In genomic region chr9:124453586-124454191, GRCh38 we compare ENCODE assay signal across 15 cellular contexts. TPM values are rescaled to one million over a fixed set of nuclear protein-coding genes. Genes with fewer than 3 reads are reported as not detected.
A peak's percentile ranks its signal among the peaks of the same experiment; 100 is the strongest.
DNase-seq lines count a peak whose midpoint lies in the region; ATAC-seq and TF ChIP-seq lines count a peak whose summit lies in the region.
"Had no signal": no experiment of that assay in that cellular context is flagged by ENCODE, and none has a peak within 500 bp of the region (broad histone marks: within the 10 kb centered on the region; RNA-seq: fewer than 3 reads in every experiment).

No MANE protein-coding gene starts in this region.

- H3K4me3 Mint-ChIP-seq in GM23338, result peak overlapping the region; percentile 55; the same call in 2 of the 3 replicates
- no peak overlapping the region for H3K4me3 Mint-ChIP-seq in activated CD8-positive, alpha-beta T cell treated with anti-CD3 and anti-CD28 coated beads for 36 hours

- H3K4me1 Mint-ChIP-seq in GM23338, result peaks cover 17% of the 10 kb centered on the region
- no peaks in the 10 kb centered on the region for H3K4me1 Mint-ChIP-seq in activated CD8-positive, alpha-beta T cell treated with anti-CD3 and anti-CD28 coated beads for 36 hours (ENCODE audit: low read depth)

- DNase-seq in 8988T (peak; percentile 46), GM23338 (ENCODE audit: low spot score) (peak; percentile 83), iPS-NIHi7 (ENCODE audit: extremely low spot score) (peak; percentile 83), NCI-H2029 treated with DMSO at 0.1 percent for 48 hours (lab: John Stamatoyannopoulos, UW) (no peak), G401 (ENCODE audit: low spot score) (no peak)
- no peak for DNase-seq in activated CD8-positive, alpha-beta T cell treated with anti-CD3 and anti-CD28 coated beads for 36 hours
- no peak for DNase-seq in effector CD8-positive, alpha-beta T cell (lab: John Stamatoyannopoulos, UW)
- DNase-seq: NCI-H1930 had no signal

- no peaks in the 10 kb centered on the region for H3K9me2 ChIP-seq in GM23338 (ENCODE audit: insufficient read depth)

- TF ChIP-seq CTCF in GM23338 (conservative IDR thresholded peaks at IDR 0.05; ENCODE audit: low read depth in 2 of 2), result no peak
- TF ChIP-seq CTCF in activated CD8-positive, alpha-beta T cell treated with anti-CD3 and anti-CD28 coated beads for 36 hours (IDR thresholded peaks at IDR 0.05), result no peak

- H3K36me3 Mint-ChIP-seq in GM23338 (ENCODE audit: low read depth), result no peaks in the 10 kb centered on the region
- H3K36me3 Mint-ChIP-seq in activated CD8-positive, alpha-beta T cell treated with anti-CD3 and anti-CD28 coated beads for 36 hours (ENCODE audit: low read depth), result no peaks in the 10 kb centered on the region

- ATAC-seq in GM23338 (peak; percentile 58), HG03432 (IDR thresholded peaks at IDR 0.05; ENCODE audit: unreplicated experiment) (no peak)
- ATAC-seq in activated CD8-positive, alpha-beta T cell treated with anti-CD3 and anti-CD28 coated beads for 36 hours, result peak; percentile 20

- H3K27ac ChIP-seq in GM23338 (ENCODE audit: low read depth), result no peak overlapping the region
- H3K27ac ChIP-seq: PC-9, skin epidermis had no signal

- peak overlapping the region; percentile 76 for H3K4me2 ChIP-seq in GM23338
- H3K4me2 ChIP-seq: PC-9 had no signal

- no peak overlapping the region for H3K27ac Mint-ChIP-seq in GM23338
- no peak overlapping the region for H3K27ac Mint-ChIP-seq in activated CD8-positive, alpha-beta T cell treated with anti-CD3 and anti-CD28 coated beads for 36 hours
- H3K27ac Mint-ChIP-seq: nephron had no signal

- CTCF ChIA-PET in activated CD8-positive, alpha-beta T cell treated with anti-CD3 and anti-CD28 coated beads for 36 hours (lab: Charles Lee), result no interaction called here

- in situ Hi-C loops in G401 (cut with HindIII; ENCODE audit: low sequenced_read_pairs), result no loop called here

- H3K4me1 ChIP-seq in GM23338 (ENCODE audit: insufficient read depth), result 0 out of 2 replicates have a peak, but pooled peaks cover 8% of the 10 kb centered on the region

- no peaks in the 10 kb centered on the region for H4K20me1 ChIP-seq in GM23338 (replicated peaks; ENCODE audit: insufficient read depth)

- intact Hi-C loops in activated CD8-positive, alpha-beta T cell treated with anti-CD3 and anti-CD28 coated beads for 36 hours (cut with micrococcal nuclease), result no loop called here

- H3K79me2 ChIP-seq in GM23338 (replicated peaks; ENCODE audit: insufficient read depth), result no peaks in the 10 kb centered on the region

- 0 out of 2 replicates have a peak, but pooled peaks cover 9% of the 10 kb centered on the region for H3F3A ChIP-seq in GM23338 (replicated peaks; ENCODE audit: low read depth)

- peaks cover 32% of the 10 kb centered on the region for H3K27me3 Mint-ChIP-seq in GM23338 (ENCODE audit: insufficient read depth, low read depth, poor library complexity)
- peaks cover 32% of the 10 kb centered on the region for H3K27me3 Mint-ChIP-seq in activated CD8-positive, alpha-beta T cell treated with anti-CD3 and anti-CD28 coated beads for 36 hours

- H3K36me3 ChIP-seq in GM23338 (ENCODE audit: insufficient read depth), result no peaks in the 10 kb centered on the region

- no peaks in the 10 kb centered on the region; the same call in 2 of the 3 replicates for H3K9me3 Mint-ChIP-seq in GM23338
- no peaks in the 10 kb centered on the region for H3K9me3 Mint-ChIP-seq in activated CD8-positive, alpha-beta T cell treated with anti-CD3 and anti-CD28 coated beads for 36 hours
- H3K9me3 Mint-ChIP-seq: nephron had no signal

- H2AFZ ChIP-seq in GM23338, result peak overlapping the region; percentile 72; the same call in 1 of the 2 replicates
- H2AFZ ChIP-seq: PC-9 had no signal

- peaks cover 27% of the 10 kb centered on the region for H3K27me3 ChIP-seq in GM23338 (ENCODE audit: insufficient read depth)

- POLR2A ChIA-PET in activated CD8-positive, alpha-beta T cell treated with anti-CD3 and anti-CD28 coated beads for 36 hours (lab: Charles Lee), result no interaction called here

- H3K4me3 ChIP-seq in GM23338, result peak overlapping the region; percentile 47
- H3K4me3 ChIP-seq: PC-9 had no signal

TF ChIP-seq in GM23338, 12 proteins besides CTCF, POLR2A, EP300 and RAD21 (continues in another document):
- TF ChIP-seq JUNB (IDR thresholded peaks at IDR 0.05; ENCODE audit: unreplicated experiment), result no peak
- no peak for TF ChIP-seq POLR2AphosphoS5 (IDR thresholded peaks at IDR 0.05; ENCODE audit: low read depth)
- TF ChIP-seq ZNF114 (CRISPR knock-in tag; IDR thresholded peaks at IDR 0.05), result no peak
- no peak for TF ChIP-seq REST (IDR thresholded peaks at IDR 0.05; ENCODE audit: unreplicated experiment)
- no peak for TF ChIP-seq ZNF331 (CRISPR knock-in tag; IDR thresholded peaks at IDR 0.05; ENCODE audit: low read depth)
- no peak for TF ChIP-seq ETS1 (IDR thresholded peaks at IDR 0.05)
- no peak for TF ChIP-seq STAT1 (IDR thresholded peaks at IDR 0.05; ENCODE audit: unreplicated experiment)
- TF ChIP-seq CREB1 (CRISPR knock-in tag; IDR thresholded peaks at IDR 0.05; ENCODE audit: low read depth), result no peak
- no peak for TF ChIP-seq NANOG (IDR thresholded peaks at IDR 0.05; ENCODE audit: borderline replicate concordance)

RNA-seq across cellular contexts. Expression of gene ADGRD2, which starts 3.4 kb away (rescaled TPM):
- total RNA-seq in GM23338 (2014; rRNA removed; shearing (Covaris generic)), result 0.45 TPM in 1 of 2 replicates, not detected in the other
- polyA plus RNA-seq in GM23338 (2016; fragmentation: Nextera tagmentation; extraction: Ambion mirVana), result 0.78 and 0.89 TPM in 2 replicates
- not detected for total RNA-seq in activated CD8-positive, alpha-beta T cell treated with anti-CD3 and anti-CD28 coated beads for 36 hours
- total RNA-seq in G401 (2014; rRNA removed; shearing (Covaris generic)), result not detected in 2 replicates
- total RNA-seq: epithelial cell of proximal tubule, HT1080, PC-9 had no signal
- polyA plus RNA-seq: BJ had no signal

RNA-seq across cellular contexts. Expression of gene PSMB7, which starts 38.4 kb away (rescaled TPM):
- total RNA-seq in GM23338 (2014; rRNA removed; shearing (Covaris generic)), result 255 and 364 TPM in 2 replicates
- 238 and 268 TPM in 2 replicates for polyA plus RNA-seq in GM23338 (2016; fragmentation: Nextera tagmentation; extraction: Ambion mirVana)
- total RNA-seq in activated CD8-positive, alpha-beta T cell treated with anti-CD3 and anti-CD28 coated beads for 36 hours, result 100 to 1,000 TPM; 155 to 170 TPM
- 163 and 196 TPM in 2 replicates for total RNA-seq in G401 (2014; rRNA removed; shearing (Covaris generic))

RNA-seq across cellular contexts. Expression of gene NR5A1, which starts 53.5 kb away (rescaled TPM):
- total RNA-seq in GM23338 (2014; rRNA removed; shearing (Covaris generic)), result 0.21 and 5.7 TPM in 2 replicates
- not detected in 2 replicates for polyA plus RNA-seq in GM23338 (2016; fragmentation: Nextera tagmentation; extraction: Ambion mirVana)
- total RNA-seq in activated CD8-positive, alpha-beta T cell treated with anti-CD3 and anti-CD28 coated beads for 36 hours, result not detected
- 0.54 and 0.55 TPM in 2 replicates for total RNA-seq in G401 (2014; rRNA removed; shearing (Covaris generic))
- total RNA-seq: epithelial cell of proximal tubule, HT1080 had no signal
- polyA plus RNA-seq: BJ had no signal

Comparison
In these comparisons a context has a peak if more than half of its experiments do, and no peak if none do; other contexts are left out.
1. DNase-seq: peak in 8988T (single experiment), GM23338 (single experiment) and iPS-NIHi7 (single experiment); none in activated CD8-positive, alpha-beta T cell treated with anti-CD3 and anti-CD28 coated beads for 36 hours (single experiment), NCI-H2029 treated with DMSO at 0.1 percent for 48 hours (single experiment), G401 (single experiment) and effector CD8-positive, alpha-beta T cell (single experiment).